Comparison of ENCODE assay signal across 15 cellular contexts in genomic region chr1:29284286-29284960, GRCh38. TPM values are rescaled to one million over a fixed set of nuclear protein-coding genes. Genes with fewer than 3 reads are reported as not detected.
DNase-seq lines count a peak whose midpoint lies in the region; ATAC-seq and TF ChIP-seq lines count a peak whose summit lies in the region.
"Had no signal": no experiment of that assay in that cellular context is flagged by ENCODE, and none has a peak within 500 bp of the region (broad histone marks: within the 10 kb centered on the region; RNA-seq: fewer than 3 reads in every experiment).

No MANE protein-coding gene starts in this region.

- no peaks in the 10 kb centered on the region for H3K9me3 ChIP-seq in BLaER1 treated with 17β-estradiol and CSF1 and Interleukin-3, amounts not matched to agents 10 nM and 100 nM (replicated peaks in 1 of 11)
- H3K9me3 ChIP-seq in iPS-18a (ENCODE audit: control insufficient read depth, low read depth, low read length) (no peaks in the 10 kb centered on the region), trophoblast cell (ENCODE audit: insufficient read depth, low read depth, low read length) (peaks cover 3% of the 10 kb centered on the region)
- H3K9me3 ChIP-seq: MG63 had no signal

- no peak overlapping the region for H2AFZ ChIP-seq in trophoblast cell (ENCODE audit: insufficient read depth, low read length, poor library complexity)

- H3K4ac ChIP-seq in trophoblast cell (ENCODE audit: low read depth, low read length): no peak overlapping the region

- DNase-seq in WTC11 (ENCODE audit: low spot score): no peak
- DNase-seq in trophoblast cell: no peak
- no peak for DNase-seq in activated CD4-positive, alpha-beta T cell treated with anti-CD3 and anti-CD28 coated beads, Interleukin-2, amount 50 U/mL, for 48 hours
- DNase-seq in NOMO-1 treated with dmso at 0.1 percent for 144 hours (lab: John Stamatoyannopoulos, UW; ENCODE audit: unreplicated experiment): no peak
- DNase-seq: ACHN; CD4-positive, alpha-beta memory T cell; DMS79 treated with DMSO at 0.1 percent for 48 hours; MG63; NCI-H1105; NCI-H1694 treated with DMSO at 0.1 percent for 48 hours; SHP77 had no signal

- peaks cover 7 to 47% (median 38%) of the 10 kb centered on the region in 10 experiments; a peak in 17 of 20 replicates for H3K4me1 ChIP-seq in BLaER1 treated with 17β-estradiol and CSF1 and Interleukin-3, amounts not matched to agents 10 nM and 100 nM
- H3K4me1 ChIP-seq in iPS-18a (ENCODE audit: control insufficient read depth, low read depth, low read length) (peaks cover 13% of the 10 kb centered on the region), trophoblast cell (ENCODE audit: control insufficient read depth in 1 of 2, insufficient read depth in 2 of 2, low read length in 2 of 2) (peaks cover 7 to 12% of the 10 kb centered on the region in 2 experiments)

- no peak overlapping the region for H3K23ac ChIP-seq in trophoblast cell (ENCODE audit: low read length)

- peaks cover 19% of the 10 kb centered on the region for H3K4me1 Mint-ChIP-seq in WTC11

- peak overlapping the region; percentile 99; the same call in 1 of the 2 replicates for H3K27ac Mint-ChIP-seq in WTC11
- H3K27ac Mint-ChIP-seq: CD4-positive, alpha-beta memory T cell had no signal

- no peak overlapping the region for H3K14ac ChIP-seq in trophoblast cell (ENCODE audit: low read length)

- no peaks in the 10 kb centered on the region for H3K36me3 ChIP-seq in BLaER1 treated with 17β-estradiol and CSF1 and Interleukin-3, amounts not matched to agents 10 nM and 100 nM
- H3K36me3 ChIP-seq in iPS-18a (ENCODE audit: control insufficient read depth, low read depth, low read length) (no peaks in the 10 kb centered on the region), trophoblast cell (ENCODE audit: control insufficient read depth in 1 of 2, insufficient read depth in 2 of 2, low read length in 2 of 2) (peaks cover 9 to 10% of the 10 kb centered on the region in 2 experiments)
- H3K36me3 ChIP-seq: MG63 had no signal

- H4K20me1 ChIP-seq in BLaER1 treated with 17β-estradiol and CSF1 and Interleukin-3, amounts not matched to agents 10 nM and 100 nM: 0 out of 22 replicates have a peak, but pooled peaks cover 0 to 2% (median 0%) of the 10 kb centered on the region in 11 experiments

- peak overlapping the region in 9 of 11 experiments; percentile 25 to 73 (median 61); a peak in 15 of 22 replicates for H3K4me2 ChIP-seq in BLaER1 treated with 17β-estradiol and CSF1 and Interleukin-3, amounts not matched to agents 10 nM and 100 nM
- H3K4me2 ChIP-seq in trophoblast cell (ENCODE audit: low read length): no peak overlapping the region

- POLR2A ChIA-PET in WTC11 (lab: Charles Lee): no interaction called here

- no peak overlapping the region for H3K18ac ChIP-seq in trophoblast cell (ENCODE audit: low read length)

- TF ChIP-seq CTCF in WTC11 (IDR thresholded peaks at IDR 0.05): no peak

- no peak overlapping the region for H2BK12ac ChIP-seq in trophoblast cell (ENCODE audit: low read length)

- H3K36me3 Mint-ChIP-seq in WTC11: no peaks in the 10 kb centered on the region
- H3K36me3 Mint-ChIP-seq: CD4-positive, alpha-beta memory T cell had no signal

- no peaks in the 10 kb centered on the region for H3K27me3 Mint-ChIP-seq in WTC11 (ENCODE audit: low read depth)

- no peaks in the 10 kb centered on the region for H3K9me3 Mint-ChIP-seq in WTC11
- H3K9me3 Mint-ChIP-seq: CD4-positive, alpha-beta memory T cell had no signal

- no peak overlapping the region for H4K8ac ChIP-seq in trophoblast cell (ENCODE audit: low read depth, low read length)

- H2AK5ac ChIP-seq in trophoblast cell (ENCODE audit: low read length): peak overlapping the region; percentile 9

- H3K4me3 ChIP-seq in BLaER1 treated with 17β-estradiol and CSF1 and Interleukin-3, amounts not matched to agents 10 nM and 100 nM: no peak overlapping the region
- H3K4me3 ChIP-seq in iPS-18a (ENCODE audit: low read length) (peak overlapping the region; percentile 57), trophoblast cell (ENCODE audit: low read depth, low read length) (no peak overlapping the region)
- H3K4me3 ChIP-seq: MG63 had no signal

- peaks cover 6% of the 10 kb centered on the region for H3K79me1 ChIP-seq in trophoblast cell (ENCODE audit: low read length)

- ATAC-seq in WTC11 (no peak), HG03354 (IDR thresholded peaks at IDR 0.05; ENCODE audit: poor library complexity, severe bottlenecking, unreplicated experiment) (no peak)
- ATAC-seq: Panc1 had no signal

- H4K91ac ChIP-seq in trophoblast cell (ENCODE audit: low read depth, low read length): no peak overlapping the region

- H3K4me3 Mint-ChIP-seq in WTC11: peak overlapping the region; percentile 80

- no peaks in the 10 kb centered on the region for H3K27me3 ChIP-seq in BLaER1 treated with 17β-estradiol and CSF1 and Interleukin-3, amounts not matched to agents 10 nM and 100 nM
- no peaks in the 10 kb centered on the region for H3K27me3 ChIP-seq in iPS-18a (ENCODE audit: control insufficient read depth, insufficient read depth, low read length)
- no peaks in the 10 kb centered on the region for H3K27me3 ChIP-seq in trophoblast cell (ENCODE audit: insufficient read depth, low read length)
- H3K27me3 ChIP-seq: MG63 had no signal

- no peaks in the 10 kb centered on the region for H3K79me2 ChIP-seq in trophoblast cell (ENCODE audit: control insufficient read depth, insufficient read depth, low read length, poor library complexity)

- peak overlapping the region in 1 of 11 experiments; percentile 25; a peak in 1 of 22 replicates for H3K9ac ChIP-seq in BLaER1 treated with 17β-estradiol and CSF1 and Interleukin-3, amounts not matched to agents 10 nM and 100 nM
- H3K9ac ChIP-seq in iPS-18a (ENCODE audit: low read length): no peak overlapping the region
- H3K9ac ChIP-seq in trophoblast cell (ENCODE audit: low read length): no peak overlapping the region

- no peak overlapping the region for H2BK120ac ChIP-seq in trophoblast cell (ENCODE audit: insufficient read depth, low read length, poor library complexity)

- WGBS in trophoblast cell (ENCODE audit: extremely low coverage, insufficient coverage, insufficient read length): no CpG with 5 or more reads among the region's 8 CpGs

- no peak overlapping the region for H3K27ac ChIP-seq in BLaER1 treated with 17β-estradiol and CSF1 and Interleukin-3, amounts not matched to agents 10 nM and 100 nM
- no peak overlapping the region for H3K27ac ChIP-seq in iPS-18a (ENCODE audit: low read length)
- no peak overlapping the region for H3K27ac ChIP-seq in trophoblast cell (ENCODE audit: low read depth, low read length)

- CTCF ChIA-PET in WTC11 (lab: Charles Lee): interaction anchor here (2.0 kb wide), 1 partner anchor 35 kb away, joined by 5 read pairs; no protein-coding TSS in a partner anchor

- H2BK5ac ChIP-seq in trophoblast cell (ENCODE audit: low read depth, low read length, poor library complexity): no peak overlapping the region

- no peak overlapping the region for H4K12ac ChIP-seq in trophoblast cell (ENCODE audit: low read depth, low read length)

TF ChIP-seq in WTC11, 78 proteins besides CTCF, POLR2A, EP300 and RAD21 (continues in another document):
- TF ChIP-seq RORB (CRISPR knock-in tag; IDR thresholded peaks at IDR 0.05): no peak
- no peak for TF ChIP-seq ZNF317 (CRISPR knock-in tag; IDR thresholded peaks at IDR 0.05; ENCODE audit: borderline replicate concordance, low read depth)
- TF ChIP-seq FOXJ3 (CRISPR knock-in tag; IDR thresholded peaks at IDR 0.05; ENCODE audit: borderline replicate concordance): no peak
- TF ChIP-seq E2F1 (CRISPR knock-in tag; IDR thresholded peaks at IDR 0.05): no peak
- no peak for TF ChIP-seq ETV6 (CRISPR knock-in tag; IDR thresholded peaks at IDR 0.05)
- no peak for TF ChIP-seq ZNF263 (CRISPR knock-in tag; IDR thresholded peaks at IDR 0.05; ENCODE audit: low read depth)
- no peak for TF ChIP-seq EMX1 (CRISPR knock-in tag; IDR thresholded peaks at IDR 0.05)
- TF ChIP-seq, protein P1, sequence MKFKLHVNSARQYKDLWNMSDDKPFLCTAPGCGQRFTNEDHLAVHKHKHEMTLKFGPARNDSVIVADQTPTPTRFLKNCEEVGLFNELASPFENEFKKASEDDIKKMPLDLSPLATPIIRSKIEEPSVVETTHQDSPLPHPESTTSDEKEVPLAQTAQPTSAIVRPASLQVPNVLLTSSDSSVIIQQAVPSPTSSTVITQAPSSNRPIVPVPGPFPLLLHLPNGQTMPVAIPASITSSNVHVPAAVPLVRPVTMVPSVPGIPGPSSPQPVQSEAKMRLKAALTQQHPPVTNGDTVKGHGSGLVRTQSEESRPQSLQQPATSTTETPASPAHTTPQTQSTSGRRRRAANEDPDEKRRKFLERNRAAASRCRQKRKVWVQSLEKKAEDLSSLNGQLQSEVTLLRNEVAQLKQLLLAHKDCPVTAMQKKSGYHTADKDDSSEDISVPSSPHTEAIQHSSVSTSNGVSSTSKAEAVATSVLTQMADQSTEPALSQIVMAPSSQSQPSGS (CRISPR knock-in tag; IDR thresholded peaks at IDR 0.05; ENCODE audit: borderline replicate concordance, low read depth): no peak
- no peak for TF ChIP-seq ZNF232 (CRISPR knock-in tag; IDR thresholded peaks at IDR 0.05)
- no peak for TF ChIP-seq GRHL2 (CRISPR knock-in tag; IDR thresholded peaks at IDR 0.05; ENCODE audit: insufficient replicate concordance, severe bottlenecking)
- no peak for TF ChIP-seq MXD4 (CRISPR knock-in tag; IDR thresholded peaks at IDR 0.05; ENCODE audit: borderline replicate concordance)

RNA-seq across cellular contexts. Expression of gene PTPRU, which starts 48.1 kb away (rescaled TPM):
- 60.8 to 75.4 TPM (median 68.2 TPM) in 3 replicates for total RNA-seq in WTC11 (2021)
- polyA plus RNA-seq in trophoblast cell (2013): 33.5 and 35.1 TPM in 2 replicates
- polyA plus RNA-seq: CD4-positive, alpha-beta memory T cell had no signal

RNA-seq across cellular contexts. Expression of gene MECR, which starts 53.7 kb away (rescaled TPM):
- 37.6 to 44.2 TPM (median 43.0 TPM) in 3 replicates for total RNA-seq in WTC11 (2021)
- 17.6 and 18.9 TPM in 2 replicates for polyA plus RNA-seq in trophoblast cell (2013)
